In the genomic region with DNA sequence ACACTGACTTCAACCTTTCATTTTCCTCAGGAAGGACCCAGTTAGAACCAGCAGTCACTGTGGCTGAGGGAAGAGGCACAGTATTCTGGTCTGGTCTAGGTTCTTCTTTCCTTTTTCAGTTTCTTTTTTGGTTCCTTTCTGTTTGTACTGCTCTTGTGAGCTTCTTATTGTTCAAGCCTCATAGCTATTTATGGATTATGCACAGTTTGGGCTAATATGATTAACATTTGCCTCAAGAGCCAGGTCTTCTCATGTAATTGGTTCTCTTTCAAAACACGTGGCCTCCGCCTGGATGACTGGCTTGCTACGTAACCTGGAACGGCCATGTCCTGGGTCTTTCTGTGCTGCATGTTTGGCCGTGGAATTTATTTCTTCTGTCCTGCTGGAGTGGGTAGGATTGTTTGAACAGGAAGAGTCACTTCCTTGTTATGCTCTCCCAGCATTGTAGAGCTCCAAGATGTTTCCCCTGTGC, we compare ENCODE assay signal across 8 cellular contexts. TPM values are rescaled to one million over a fixed set of nuclear protein-coding genes. Genes with fewer than 3 reads are reported as not detected.
DNase-seq lines count a peak whose midpoint lies in the region; ATAC-seq and TF ChIP-seq lines count a peak whose summit lies in the region.

No MANE protein-coding gene starts in this region.

- H3K27me3 ChIP-seq in esophagus muscularis mucosa = no peaks in the 10 kb centered on the region

- peak; percentile 96 for ATAC-seq in GM21619 (IDR thresholded peaks at IDR 0.05; ENCODE audit: unreplicated experiment)

- intact Hi-C loops in esophagus muscularis mucosa (cut with DNase I) (no loop called here), posterior vena cava (cut with DNase I) (no loop called here)

- H3K36me3 Mint-ChIP-seq in type B pancreatic cell = no peaks in the 10 kb centered on the region

- H3K4me1 ChIP-seq in esophagus muscularis mucosa = peaks cover 18 to 40% (median 30%) of the 10 kb centered on the region in 4 donors

- H3K27me3 Mint-ChIP-seq in type B pancreatic cell = no peaks in the 10 kb centered on the region

- no peaks in the 10 kb centered on the region for H3K9me3 ChIP-seq in esophagus muscularis mucosa

- TF ChIP-seq CTCF in esophagus muscularis mucosa (IDR thresholded peaks at IDR 0.05) (no peak), type B pancreatic cell (conservative IDR thresholded peaks at IDR 0.05) (no peak)

- no peak for TF ChIP-seq POLR2A in esophagus muscularis mucosa (IDR thresholded peaks at IDR 0.05; ENCODE audit: low read depth)

- peak overlapping the region; percentile 29 to 38 (median 29) for H3K4me3 ChIP-seq in esophagus muscularis mucosa

- DNase-seq in GM04504 (ENCODE audit: low read depth) (peak; percentile 62), LoVo (ENCODE audit: low spot score) (peak; percentile 29), esophagus muscularis mucosa (ENCODE audit: extremely low spot score) (no peak), posterior vena cava (ENCODE audit: low spot score) (peak; percentile 84), DMS79 treated with DMSO at 0.1 percent for 48 hours (lab: John Stamatoyannopoulos, UW) (no peak), kidney glomerular epithelial cell (lab: John Stamatoyannopoulos, UW) (no peak), type B pancreatic cell (ENCODE audit: extremely low spot score, unreplicated experiment) (no peak)

- no peak overlapping the region for H3K4me3 Mint-ChIP-seq in type B pancreatic cell

- H3K36me3 ChIP-seq in esophagus muscularis mucosa = no peaks in the 10 kb centered on the region

- no peak for TF ChIP-seq EP300 in esophagus muscularis mucosa (IDR thresholded peaks at IDR 0.05)

- H3K9me3 Mint-ChIP-seq in type B pancreatic cell = peaks cover 6% of the 10 kb centered on the region

- 52% methylated on average over 5 of the region's 5 CpGs for WGBS in esophagus muscularis mucosa

- H3K27ac Mint-ChIP-seq in type B pancreatic cell = no peak overlapping the region

- no peaks in the 10 kb centered on the region for H3K4me1 Mint-ChIP-seq in type B pancreatic cell (ENCODE audit: unreplicated experiment)

- H3K27ac ChIP-seq in esophagus muscularis mucosa (replicated peaks in 1 of 4) = peak overlapping the region; percentile 35 to 70 (median 56)

RNA-seq across cellular contexts. Expression of gene RBMS3, which starts 43.3 kb away (rescaled TPM):
- total RNA-seq in esophagus muscularis mucosa = 10 to 100 TPM; 53.0 to 81.5 (median 61.2) TPM
- total RNA-seq in posterior vena cava = 100 to 1,000 TPM in 1 of 2 donors, 10 to 100 TPM in 1; 87.1 to 109 TPM
- total RNA-seq in type B pancreatic cell (ENCODE audit: low replicate concordance) = 7.9 and 36.6 TPM in 2 replicates

Comparison
In these comparisons a context has a peak if more than half of its experiments do, and no peak if none do; other contexts are left out.
1. DNase-seq: peak in GM04504 (single experiment), LoVo (single experiment) and posterior vena cava (single experiment); none in esophagus muscularis mucosa (single experiment), DMS79 treated with DMSO at 0.1 percent for 48 hours (single experiment), kidney glomerular epithelial cell (single experiment) and type B pancreatic cell (single experiment).